In the genomic region with DNA sequence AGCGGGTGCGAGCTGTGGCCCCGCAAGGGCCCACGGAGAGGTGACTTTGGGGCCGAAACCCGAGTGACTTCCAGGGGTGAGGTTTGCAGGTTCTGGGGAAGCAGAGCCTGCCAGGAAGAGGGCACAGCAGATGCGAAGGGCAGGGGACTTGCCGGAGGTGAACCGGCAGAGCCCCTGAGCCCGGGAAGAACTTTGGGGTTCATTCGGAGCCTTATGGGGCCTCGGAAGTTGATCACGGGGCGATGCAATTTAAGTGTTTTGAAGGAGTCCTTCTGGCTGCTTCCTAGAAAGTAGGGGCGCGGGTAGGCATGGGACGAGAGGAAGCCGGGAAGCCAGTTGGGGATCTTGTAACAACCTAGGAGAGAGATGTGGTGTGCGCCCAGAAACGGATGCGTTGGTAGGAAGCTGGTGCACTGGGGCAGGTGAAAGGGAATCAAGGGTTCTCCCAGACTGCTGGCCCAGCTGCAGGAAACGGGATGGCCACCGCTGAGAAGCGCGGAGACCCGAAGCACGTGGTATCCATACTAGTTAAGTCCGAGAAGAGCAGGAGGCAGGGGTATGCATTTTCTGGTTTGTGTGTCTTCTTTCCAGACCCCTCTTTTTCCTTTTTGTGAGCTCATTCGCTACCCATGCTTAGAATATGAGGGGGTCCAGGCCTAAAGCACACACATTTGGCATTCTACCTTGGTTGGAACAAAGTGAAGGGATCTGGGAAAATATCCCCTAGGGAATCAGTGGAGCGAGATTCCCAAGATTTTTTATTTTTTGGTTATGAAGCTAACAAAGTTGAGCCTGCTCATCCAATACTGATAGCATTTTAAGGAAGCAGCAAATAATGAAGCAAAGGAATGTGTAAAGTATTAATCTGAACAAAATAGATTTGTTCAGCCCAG, we compare ENCODE assay signal across 8 cellular contexts. TPM values are rescaled to one million over a fixed set of nuclear protein-coding genes. Genes with fewer than 3 reads are reported as not detected.
DNase-seq lines count a peak whose midpoint lies in the region; ATAC-seq, FAIRE-seq and TF ChIP-seq lines count a peak whose summit lies in the region.

No MANE protein-coding gene starts in this region.

- H3K36me3 Mint-ChIP-seq in osteocyte (ENCODE audit: unreplicated experiment), result peaks cover 13% of the 10 kb centered on the region

- H3K27ac Mint-ChIP-seq in osteocyte (ENCODE audit: unreplicated experiment), result peak overlapping the region; percentile 74

- no peak for TF ChIP-seq RAD21 in A549 (conservative IDR thresholded peaks at IDR 0.05 in 1 of 2, IDR thresholded peaks at IDR 0.05 in 1 of 2)

- H3K27me3 Mint-ChIP-seq in osteocyte (ENCODE audit: unreplicated experiment), result no peaks in the 10 kb centered on the region

- no peak for TF ChIP-seq CTCF in A549 (IDR thresholded peaks at IDR 0.05)
- no peak for TF ChIP-seq CTCF in GM10266 (IDR thresholded peaks at IDR 0.05; ENCODE audit: control insufficient read depth, insufficient read depth, low read depth, missing control alignments)
- TF ChIP-seq CTCF in foreskin fibroblast (IDR thresholded peaks at IDR 0.05; ENCODE audit: low read depth, low read length), result no peak
- TF ChIP-seq CTCF in osteocyte (IDR thresholded peaks at IDR 0.05), result no peak

- no peak for TF ChIP-seq EP300 in A549 (IDR thresholded peaks at IDR 0.05)

- H3K4me1 Mint-ChIP-seq in osteocyte (ENCODE audit: unreplicated experiment), result peaks cover 24% of the 10 kb centered on the region

- peak overlapping the region; percentile 88 to 95 for H3K27ac ChIP-seq in A549

- 3% methylated on average over 26 of the region's 30 CpGs for WGBS in A549 (ENCODE audit: missing lambda C conversion rate)

- H3K4me2 ChIP-seq in A549, result peak overlapping the region; percentile 82

- H3K9me3 Mint-ChIP-seq in osteocyte (ENCODE audit: unreplicated experiment), result no peaks in the 10 kb centered on the region

- CTCF ChIA-PET in A549 (lab: Yijun Ruan, JAX), result interaction anchor here (0.8 to 1.6 kb wide), 4 partner anchors 39 to 203 kb away, joined by 3 to 5 read pairs (median 4); a partner anchor contains a TSS

- H3K4me3 ChIP-seq in A549 (peak overlapping the region; percentile 92), foreskin fibroblast (ENCODE audit: low read depth in 1 of 2, low read length in 2 of 2) (peak overlapping the region; percentile 82 to 94)

- DNase-seq in A549 (ENCODE audit: low read depth in 1 of 2, low spot score in 1 of 2) (peak; percentile 49 to 53), GM10266 (ENCODE audit: extremely low spot score) (peak; percentile 45), NCI-H510A treated with DMSO at 0.1 percent for 48 hours (lab: John Stamatoyannopoulos, UW) (peak; percentile 66), activated T-cell treated with anti-CD3 and anti-CD28 coated beads for 48 hours (ENCODE audit: low read depth) (peak; percentile 24), foreskin fibroblast (peak; percentile 22 to 59), osteocyte (ENCODE audit: extremely low spot score, unreplicated experiment) (peak; percentile 83), cerebellum (ENCODE audit: low spot score) (no peak)

- no peaks in the 10 kb centered on the region for H3K9me3 ChIP-seq in A549

- no peak for TF ChIP-seq POLR2A in A549 (IDR thresholded peaks at IDR 0.05; ENCODE audit: low read length)

- POLR2A ChIA-PET in A549 (lab: Yijun Ruan, JAX), result interaction anchor here (0.7 to 1.8 kb wide), 11 partner anchors 10 to 203 kb away, joined by 3 to 11 read pairs (median 3); a partner anchor contains a TSS

- FAIRE-seq in A549 (lab: Jason Lieb, UNC), result no peak

- ATAC-seq in A549 (peak; percentile 46 to 49), HG02885 (IDR thresholded peaks at IDR 0.05; ENCODE audit: poor library complexity, unreplicated experiment) (peak; percentile 17)

- peak overlapping the region; percentile 93 for H3K4me3 Mint-ChIP-seq in osteocyte (ENCODE audit: unreplicated experiment)

- H3K4me1 ChIP-seq in A549, result peaks cover 15% of the 10 kb centered on the region

TF ChIP-seq in A549, 52 proteins besides CTCF, POLR2A, EP300 and RAD21 (continues in another document):
- TF ChIP-seq, protein P1, sequence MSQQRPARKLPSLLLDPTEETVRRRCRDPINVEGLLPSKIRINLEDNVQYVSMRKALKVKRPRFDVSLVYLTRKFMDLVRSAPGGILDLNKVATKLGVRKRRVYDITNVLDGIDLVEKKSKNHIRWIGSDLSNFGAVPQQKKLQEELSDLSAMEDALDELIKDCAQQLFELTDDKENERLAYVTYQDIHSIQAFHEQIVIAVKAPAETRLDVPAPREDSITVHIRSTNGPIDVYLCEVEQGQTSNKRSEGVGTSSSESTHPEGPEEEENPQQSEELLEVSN (IDR thresholded peaks at IDR 0.05; ENCODE audit: borderline replicate concordance, low read depth), result peak; percentile 58; the same call in 1 of the 2 replicates
- TF ChIP-seq KDM5A (IDR thresholded peaks at IDR 0.05) (no peak), CBX2 (IDR thresholded peaks at IDR 0.05; ENCODE audit: borderline replicate concordance, low read depth) (no peak), HOXA7 (CRISPR knock-in tag; IDR thresholded peaks at IDR 0.05) (no peak), CHD4 (IDR thresholded peaks at IDR 0.05; ENCODE audit: borderline replicate concordance) (no peak), RNF2 (IDR thresholded peaks at IDR 0.05; ENCODE audit: borderline replicate concordance, low read depth) (no peak), TP53 (CRISPR knock-in tag; IDR thresholded peaks at IDR 0.05) (0 out of 2 replicates have a peak, but pooled peaks have one; percentile 12), RFX5 (IDR thresholded peaks at IDR 0.05) (no peak), RARB (CRISPR knock-in tag; IDR thresholded peaks at IDR 0.05) (no peak), EHF (CRISPR knock-in tag; IDR thresholded peaks at IDR 0.05) (no peak)
- TF ChIP-seq, protein P2, sequence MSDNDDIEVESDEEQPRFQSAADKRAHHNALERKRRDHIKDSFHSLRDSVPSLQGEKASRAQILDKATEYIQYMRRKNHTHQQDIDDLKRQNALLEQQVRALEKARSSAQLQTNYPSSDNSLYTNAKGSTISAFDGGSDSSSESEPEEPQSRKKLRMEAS (IDR thresholded peaks at IDR 0.05), result peak; percentile 84
- TF ChIP-seq, protein P3, sequence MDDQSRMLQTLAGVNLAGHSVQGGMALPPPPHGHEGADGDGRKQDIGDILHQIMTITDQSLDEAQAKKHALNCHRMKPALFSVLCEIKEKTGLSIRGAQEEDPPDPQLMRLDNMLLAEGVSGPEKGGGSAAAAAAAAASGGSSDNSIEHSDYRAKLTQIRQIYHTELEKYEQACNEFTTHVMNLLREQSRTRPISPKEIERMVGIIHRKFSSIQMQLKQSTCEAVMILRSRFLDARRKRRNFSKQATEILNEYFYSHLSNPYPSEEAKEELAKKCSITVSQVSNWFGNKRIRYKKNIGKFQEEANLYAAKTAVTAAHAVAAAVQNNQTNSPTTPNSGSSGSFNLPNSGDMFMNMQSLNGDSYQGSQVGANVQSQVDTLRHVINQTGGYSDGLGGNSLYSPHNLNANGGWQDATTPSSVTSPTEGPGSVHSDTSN (IDR thresholded peaks at IDR 0.05), result no peak
- TF ChIP-seq, protein P4, sequence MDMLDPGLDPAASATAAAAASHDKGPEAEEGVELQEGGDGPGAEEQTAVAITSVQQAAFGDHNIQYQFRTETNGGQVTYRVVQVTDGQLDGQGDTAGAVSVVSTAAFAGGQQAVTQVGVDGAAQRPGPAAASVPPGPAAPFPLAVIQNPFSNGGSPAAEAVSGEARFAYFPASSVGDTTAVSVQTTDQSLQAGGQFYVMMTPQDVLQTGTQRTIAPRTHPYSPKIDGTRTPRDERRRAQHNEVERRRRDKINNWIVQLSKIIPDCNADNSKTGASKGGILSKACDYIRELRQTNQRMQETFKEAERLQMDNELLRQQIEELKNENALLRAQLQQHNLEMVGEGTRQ (IDR thresholded peaks at IDR 0.05), result no peak; the same call in 1 of the 2 replicates
- TF ChIP-seq, protein P5, sequence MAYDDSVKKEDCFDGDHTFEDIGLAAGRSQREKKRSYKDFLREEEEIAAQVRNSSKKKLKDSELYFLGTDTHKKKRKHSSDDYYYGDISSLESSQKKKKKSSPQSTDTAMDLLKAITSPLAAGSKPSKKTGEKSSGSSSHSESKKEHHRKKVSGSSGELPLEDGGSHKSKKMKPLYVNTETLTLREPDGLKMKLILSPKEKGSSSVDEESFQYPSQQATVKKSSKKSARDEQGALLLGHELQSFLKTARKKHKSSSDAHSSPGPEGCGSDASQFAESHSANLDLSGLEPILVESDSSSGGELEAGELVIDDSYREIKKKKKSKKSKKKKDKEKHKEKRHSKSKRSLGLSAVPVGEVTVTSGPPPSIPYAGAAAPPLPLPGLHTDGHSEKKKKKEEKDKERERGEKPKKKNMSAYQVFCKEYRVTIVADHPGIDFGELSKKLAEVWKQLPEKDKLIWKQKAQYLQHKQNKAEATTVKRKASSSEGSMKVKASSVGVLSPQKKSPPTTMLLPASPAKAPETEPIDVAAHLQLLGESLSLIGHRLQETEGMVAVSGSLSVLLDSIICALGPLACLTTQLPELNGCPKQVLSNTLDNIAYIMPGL (CRISPR knock-in tag; IDR thresholded peaks at IDR 0.05; ENCODE audit: borderline replicate concordance), result no peak

RNA-seq across cellular contexts. Expression of a gene that starts 0.8 kb away (rescaled TPM):
- polyA plus RNA-seq in A549 (2011; rRNA removed) (19.0 and 19.3 TPM in 2 replicates), A549 (2017; fragmentation: RNase III; extraction: RNeasy Plus Mini Kit Qiagen cat#74134 plus additional on column Dnase treatment) (25.5 to 28.3 TPM (median 28.1 TPM) in 3 replicates)
- polyA plus RNA-seq in A549 (2012; cell fraction: cytosol; rRNA removed), result 29.2 and 38.4 TPM in 2 replicates
- polyA plus RNA-seq in A549 (2012; cell fraction: nucleus; rRNA removed), result 55.2 and 59.9 TPM in 2 replicates
- 21.5 and 32.3 TPM in 2 replicates for polyA minus RNA-seq in A549 (2011; rRNA and poly(A)+ RNA removed)
- total RNA-seq in osteocyte (22.1 and 22.5 TPM in 2 replicates), cerebellum (14.9 TPM)

RNA-seq across cellular contexts. Expression of a gene that starts 38.6 kb away (rescaled TPM):
- polyA plus RNA-seq in A549 (2011; rRNA removed) (0.04 and 0.07 TPM in 2 replicates), A549 (2017; fragmentation: RNase III; extraction: RNeasy Plus Mini Kit Qiagen cat#74134 plus additional on column Dnase treatment) (0.15 to 0.22 TPM (median 0.17 TPM) in 3 replicates)
- polyA plus RNA-seq in A549 (2012; cell fraction: cytosol; rRNA removed), result 0.12 and 0.16 TPM in 2 replicates
- polyA plus RNA-seq in A549 (2012; cell fraction: nucleus; rRNA removed), result 0.80 and 1.0 TPM in 2 replicates
- polyA minus RNA-seq in A549 (2011; rRNA and poly(A)+ RNA removed), result not detected in 2 replicates
- total RNA-seq in osteocyte (not detected in 2 replicates), cerebellum (0.09 TPM)
